ENCODE assay signal across 12 cellular contexts in the genomic region with DNA sequence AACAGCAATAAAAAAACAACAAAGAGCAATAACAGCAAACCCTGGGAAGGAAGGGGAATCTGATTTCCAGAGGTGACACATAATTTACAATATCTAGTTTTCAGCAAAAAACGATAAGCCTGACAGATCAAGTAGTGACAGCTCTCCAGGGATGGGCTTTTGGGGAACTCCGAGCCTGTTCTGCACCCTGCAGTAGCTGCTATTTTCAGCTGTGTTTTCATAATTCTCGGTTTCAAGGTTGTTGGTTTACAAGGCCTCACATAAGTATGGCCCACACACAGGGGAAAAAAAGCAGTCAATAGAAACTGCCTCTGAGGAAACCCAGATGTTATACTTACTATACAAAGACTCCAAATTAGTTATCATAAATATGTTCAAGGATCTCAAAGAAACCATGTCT.
DNase-seq lines count a peak whose midpoint lies in the region; ATAC-seq and TF ChIP-seq lines count a peak whose summit lies in the region.
"Had no signal": no experiment of that assay in that cellular context is flagged by ENCODE, and none has a peak within 500 bp of the region (broad histone marks: within the 10 kb centered on the region; RNA-seq: fewer than 3 reads in every experiment).

No MANE protein-coding gene starts in this region.

- no peak for TF ChIP-seq POLR2A in vagina (IDR thresholded peaks at IDR 0.05)

- H3K4me1 ChIP-seq in vagina: no peaks in the 10 kb centered on the region

- intact Hi-C loops in vagina (cut with DNase I) (no loop called here), Calu3 (cut with micrococcal nuclease; ENCODE audit: unreplicated experiment) (no loop called here)

- peaks cover 24% of the 10 kb centered on the region for H3K4me1 Mint-ChIP-seq in Calu3 (ENCODE audit: low read depth, unreplicated experiment)

- no peak overlapping the region for H3K4me3 ChIP-seq in vagina
- H3K4me3 ChIP-seq: coronary artery had no signal

- no peaks in the 10 kb centered on the region for H3K9me3 Mint-ChIP-seq in Calu3 (ENCODE audit: low read depth, unreplicated experiment)

- no peaks in the 10 kb centered on the region for H3K27me3 ChIP-seq in vagina

- ATAC-seq in GM19025 (IDR thresholded peaks at IDR 0.05; ENCODE audit: low read depth, unreplicated experiment): peak; percentile 86
- ATAC-seq in HG02840 (IDR thresholded peaks at IDR 0.05; ENCODE audit: low FRiP score, unreplicated experiment): peak; percentile 95

- TF ChIP-seq CTCF in GM10266 (IDR thresholded peaks at IDR 0.05; ENCODE audit: control insufficient read depth, insufficient read depth, low read depth, missing control alignments): no peak
- TF ChIP-seq CTCF in vagina (IDR thresholded peaks at IDR 0.05): no peak
- no peak for TF ChIP-seq CTCF in Calu3 (IDR thresholded peaks at IDR 0.05; ENCODE audit: unreplicated experiment)

- no TSS peak for BruUV-seq in Calu3 (replicated peaks; lab: Mats Ljungman, UMichigan)

- no peaks in the 10 kb centered on the region for H3K9me3 ChIP-seq in vagina

- peak; percentile 59 for DNase-seq in GM10266 (ENCODE audit: extremely low spot score)
- DNase-seq in NAMALWA (ENCODE audit: low spot score): peak; percentile 15
- DNase-seq in KG1 (lab: John Stamatoyannopoulos, UW): no peak
- no peak for DNase-seq in vagina (ENCODE audit: extremely low spot score in 2 of 2)
- DNase-seq in Calu3: no peak
- no peak for DNase-seq in D341Med (ENCODE audit: low spot score)
- DNase-seq: DMS79 treated with DMSO at 0.1 percent for 48 hours, hippocampal formation, nephron progenitor cell had no signal

- no peaks in the 10 kb centered on the region for H3K36me3 ChIP-seq in vagina

- H3K4me3 Mint-ChIP-seq in Calu3 (ENCODE audit: low read depth, unreplicated experiment): no peak overlapping the region
- H3K4me3 Mint-ChIP-seq: nephron progenitor cell had no signal

- CTCF ChIA-PET in Calu3 (lab: Charles Lee): interaction anchor here (0.6 kb wide), 1 partner anchor 46 kb away, joined by 4 read pairs; no protein-coding TSS in a partner anchor

- H3K27ac Mint-ChIP-seq in Calu3 (ENCODE audit: unreplicated experiment): no peak overlapping the region
- H3K27ac Mint-ChIP-seq: nephron progenitor cell had no signal

- H3K27ac ChIP-seq in vagina: no peak overlapping the region
- H3K27ac ChIP-seq: coronary artery had no signal

- no peaks in the 10 kb centered on the region for H3K27me3 Mint-ChIP-seq in Calu3 (ENCODE audit: unreplicated experiment)

- no peaks in the 10 kb centered on the region for H3K36me3 Mint-ChIP-seq in Calu3 (ENCODE audit: insufficient read depth, unreplicated experiment)

Comparison
In these comparisons a context has a peak if more than half of its experiments do, and no peak if none do; other contexts are left out.
1. DNase-seq: peak in GM10266 (single experiment) and NAMALWA (single experiment); none in KG1 (single experiment), vagina (0 of 2), Calu3 (single experiment) and D341Med (single experiment).